Comparison of ENCODE assay signal across 8 cellular contexts in genomic region chr6:43020847-43021246, GRCh38. TPM values are rescaled to one million over a fixed set of nuclear protein-coding genes. Genes with fewer than 3 reads are reported as not detected.
DNase-seq lines count a peak whose midpoint lies in the region; ATAC-seq and TF ChIP-seq lines count a peak whose summit lies in the region.

No MANE protein-coding gene starts in this region.

- peak; percentile 6 for ATAC-seq in activated CD8-positive, alpha-beta T cell treated with anti-CD3 and anti-CD28 coated beads for 36 hours

- H3K4me3 ChIP-seq in iPS-18a (ENCODE audit: low read length): peak overlapping the region; percentile 97
- peak overlapping the region; percentile 88 to 99 (median 94) for H3K4me3 ChIP-seq in stomach

- H3K4me1 Mint-ChIP-seq in activated CD4-positive, alpha-beta T cell treated with anti-CD3 and anti-CD28 coated beads, Interleukin-2, amount 10 ng/mL, durations not matched to agents 24 days and 14 days: peaks cover 35% of the 10 kb centered on the region
- peaks cover 38% of the 10 kb centered on the region for H3K4me1 Mint-ChIP-seq in activated CD8-positive, alpha-beta T cell treated with anti-CD3 and anti-CD28 coated beads for 36 hours (ENCODE audit: low read depth)

- H3K27ac ChIP-seq in iPS-18a (ENCODE audit: low read length): peak overlapping the region; percentile 50
- peak overlapping the region; percentile 79 to 97 (median 86) for H3K27ac ChIP-seq in stomach

- peaks cover 35% of the 10 kb centered on the region for H3K36me3 ChIP-seq in iPS-18a (ENCODE audit: control insufficient read depth, low read depth, low read length)
- peaks cover 37 to 74% (median 53%) of the 10 kb centered on the region in 4 donors for H3K36me3 ChIP-seq in stomach

- H3K27me3 ChIP-seq in iPS-18a (ENCODE audit: control insufficient read depth, insufficient read depth, low read length): no peaks in the 10 kb centered on the region
- no peaks in the 10 kb centered on the region for H3K27me3 ChIP-seq in stomach

- TF ChIP-seq CTCF in activated CD8-positive, alpha-beta T cell treated with anti-CD3 and anti-CD28 coated beads for 36 hours (IDR thresholded peaks at IDR 0.05): no peak
- no peak for TF ChIP-seq CTCF in stomach (IDR thresholded peaks at IDR 0.05)

- H3K9me3 Mint-ChIP-seq in activated CD4-positive, alpha-beta T cell treated with anti-CD3 and anti-CD28 coated beads, Interleukin-2, amount 10 ng/mL, durations not matched to agents 24 days and 14 days: no peaks in the 10 kb centered on the region
- H3K9me3 Mint-ChIP-seq in activated CD8-positive, alpha-beta T cell treated with anti-CD3 and anti-CD28 coated beads for 36 hours: no peaks in the 10 kb centered on the region

- H3K9ac ChIP-seq in iPS-18a (ENCODE audit: low read length): peak overlapping the region; percentile 70

- no peak for DNase-seq in activated CD4-positive, alpha-beta T cell treated with anti-CD3 and anti-CD28 coated beads, Interleukin-2, amount 10 ng/mL, durations not matched to agents 24 days and 14 days
- DNase-seq in activated CD4-positive, alpha-beta T cell treated with anti-CD3 and anti-CD28 coated beads for 1 hour: no peak
- DNase-seq in activated CD8-positive, alpha-beta T cell treated with anti-CD3 and anti-CD28 coated beads for 36 hours: no peak
- no peak for DNase-seq in stomach
- no peak for DNase-seq in epidermal melanocyte (ENCODE audit: insufficient read length, low spot score)
- no peak for DNase-seq in midbrain (lab: John Stamatoyannopoulos, UW)
- no peak for DNase-seq in stimulated activated naive CD4-positive, alpha-beta T cell (lab: John Stamatoyannopoulos, UW)

- no peak for TF ChIP-seq POLR2A in stomach (IDR thresholded peaks at IDR 0.05)

- intact Hi-C loops in activated CD4-positive, alpha-beta T cell treated with anti-CD3 and anti-CD28 coated beads, Interleukin-2, amount 10 ng/mL, durations not matched to agents 24 days and 14 days (cut with micrococcal nuclease): loop anchor here (1.0 kb wide), 1 partner anchor 32 kb away; the partner anchor contains the start of gene CUL7
- intact Hi-C loops in activated CD8-positive, alpha-beta T cell treated with anti-CD3 and anti-CD28 coated beads for 36 hours (cut with micrococcal nuclease): no loop called here
- intact Hi-C loops in stomach (cut with DNase I; ENCODE audit: low total_unique reads): no loop called here

- no peak overlapping the region for H3K27ac Mint-ChIP-seq in activated CD4-positive, alpha-beta T cell treated with anti-CD3 and anti-CD28 coated beads, Interleukin-2, amount 10 ng/mL, durations not matched to agents 24 days and 14 days
- peak overlapping the region; percentile 83 for H3K27ac Mint-ChIP-seq in activated CD8-positive, alpha-beta T cell treated with anti-CD3 and anti-CD28 coated beads for 36 hours

- H3K4me3 Mint-ChIP-seq in activated CD4-positive, alpha-beta T cell treated with anti-CD3 and anti-CD28 coated beads, Interleukin-2, amount 10 ng/mL, durations not matched to agents 24 days and 14 days: peak overlapping the region; percentile 94
- peak overlapping the region; percentile 85 for H3K4me3 Mint-ChIP-seq in activated CD8-positive, alpha-beta T cell treated with anti-CD3 and anti-CD28 coated beads for 36 hours

- 39 to 58% (median 51%) methylated on average over 5 of the region's 5 CpGs for WGBS in stomach, 5 donors

- H3K9me3 ChIP-seq in iPS-18a (ENCODE audit: control insufficient read depth, low read depth, low read length): no peaks in the 10 kb centered on the region
- H3K9me3 ChIP-seq in stomach: no peaks in the 10 kb centered on the region

- no peaks in the 10 kb centered on the region for H3K27me3 Mint-ChIP-seq in activated CD4-positive, alpha-beta T cell treated with anti-CD3 and anti-CD28 coated beads, Interleukin-2, amount 10 ng/mL, durations not matched to agents 24 days and 14 days
- no peaks in the 10 kb centered on the region for H3K27me3 Mint-ChIP-seq in activated CD8-positive, alpha-beta T cell treated with anti-CD3 and anti-CD28 coated beads for 36 hours

- POLR2A ChIA-PET in activated CD8-positive, alpha-beta T cell treated with anti-CD3 and anti-CD28 coated beads for 36 hours (lab: Charles Lee): interaction anchor here (0.6 to 2.8 kb wide), 10 partner anchors 8 to 122 kb away, joined by 3 to 9 read pairs (median 6); partner anchors contain the start of genes CNPY3, CUL7, PEX6 and PPP2R5D

- H3K36me3 Mint-ChIP-seq in activated CD4-positive, alpha-beta T cell treated with anti-CD3 and anti-CD28 coated beads, Interleukin-2, amount 10 ng/mL, durations not matched to agents 24 days and 14 days (ENCODE audit: low read depth): peaks cover 42% of the 10 kb centered on the region
- peaks cover 43% of the 10 kb centered on the region for H3K36me3 Mint-ChIP-seq in activated CD8-positive, alpha-beta T cell treated with anti-CD3 and anti-CD28 coated beads for 36 hours (ENCODE audit: low read depth)

- CTCF ChIA-PET in activated CD8-positive, alpha-beta T cell treated with anti-CD3 and anti-CD28 coated beads for 36 hours (lab: Charles Lee): interaction anchor here (0.8 to 2.7 kb wide), 11 partner anchors 12 to 208 kb away, joined by 3 to 12 read pairs (median 4); partner anchors contain the start of genes CUL7 and DNPH1

- H3K4me1 ChIP-seq in iPS-18a (ENCODE audit: control insufficient read depth, low read depth, low read length) (no peaks in the 10 kb centered on the region), stomach (peaks cover 39 to 66% (median 47%) of the 10 kb centered on the region in 4 donors)

- TF ChIP-seq EP300 in stomach (IDR thresholded peaks at IDR 0.05): no peak

RNA-seq across cellular contexts. Expression of gene RRP36, which starts 0.6 kb away (rescaled TPM):
- total RNA-seq in activated CD4-positive, alpha-beta T cell treated with anti-CD3 and anti-CD28 coated beads, Interleukin-2, amount 10 ng/mL, durations not matched to agents 24 days and 14 days: 79.9 and 83.4 TPM in 2 replicates
- 10 to 100 TPM; 47.9 to 48.0 TPM for total RNA-seq in activated CD8-positive, alpha-beta T cell treated with anti-CD3 and anti-CD28 coated beads for 36 hours
- 10 to 100 TPM in 4 of 5 donors, 1 to 10 TPM in 1; 3.5 to 61.1 (median 37.1) TPM for total RNA-seq in stomach
- 10 to 100 TPM; 27.8 to 47.7 (median 39.6) TPM for polyA plus RNA-seq in stomach

RNA-seq across cellular contexts. Expression of gene KLHDC3, which starts 6.8 kb away (rescaled TPM):
- 73.8 and 77.5 TPM in 2 replicates for total RNA-seq in activated CD4-positive, alpha-beta T cell treated with anti-CD3 and anti-CD28 coated beads, Interleukin-2, amount 10 ng/mL, durations not matched to agents 24 days and 14 days
- total RNA-seq in activated CD8-positive, alpha-beta T cell treated with anti-CD3 and anti-CD28 coated beads for 36 hours: 10 to 100 TPM; 58.6 to 64.0 TPM
- total RNA-seq in stomach: 10 to 100 TPM; 40.0 to 88.5 (median 66.5) TPM
- 10 to 100 TPM; 57.7 to 85.0 (median 84.2) TPM for polyA plus RNA-seq in stomach

RNA-seq across cellular contexts. Expression of gene MEA1, which starts 7.1 kb away (rescaled TPM):
- 93.5 and 94.3 TPM in 2 replicates for total RNA-seq in activated CD4-positive, alpha-beta T cell treated with anti-CD3 and anti-CD28 coated beads, Interleukin-2, amount 10 ng/mL, durations not matched to agents 24 days and 14 days
- 10 to 100 TPM; 84.8 to 92.3 TPM for total RNA-seq in activated CD8-positive, alpha-beta T cell treated with anti-CD3 and anti-CD28 coated beads for 36 hours
- total RNA-seq in stomach: 10 to 100 TPM in 4 of 5 donors, 1 to 10 TPM in 1; 3.6 to 61.3 (median 27.7) TPM
- 100 to 1,000 TPM in 2 of 3 donors, 10 to 100 TPM in 1; 95.2 to 118 (median 102) TPM for polyA plus RNA-seq in stomach

RNA-seq across cellular contexts. Expression of gene CUL7, which starts 32.8 kb away (rescaled TPM):
- 22.6 and 24.7 TPM in 2 replicates for total RNA-seq in activated CD4-positive, alpha-beta T cell treated with anti-CD3 and anti-CD28 coated beads, Interleukin-2, amount 10 ng/mL, durations not matched to agents 24 days and 14 days
- total RNA-seq in activated CD8-positive, alpha-beta T cell treated with anti-CD3 and anti-CD28 coated beads for 36 hours: 10 to 100 TPM; 13.9 TPM
- total RNA-seq in stomach: 10 to 100 TPM in 4 of 5 donors, 1 to 10 TPM in 1; 9.9 to 26.1 (median 14.1) TPM
- 1 to 10 TPM; 4.4 to 5.9 (median 4.7) TPM for polyA plus RNA-seq in stomach

RNA-seq across cellular contexts. Expression of gene PPP2R5D, which starts 36.5 kb away (rescaled TPM):
- total RNA-seq in activated CD4-positive, alpha-beta T cell treated with anti-CD3 and anti-CD28 coated beads, Interleukin-2, amount 10 ng/mL, durations not matched to agents 24 days and 14 days: 54.2 and 54.6 TPM in 2 replicates
- total RNA-seq in activated CD8-positive, alpha-beta T cell treated with anti-CD3 and anti-CD28 coated beads for 36 hours: 10 to 100 TPM; 41.6 to 47.5 TPM
- 100 to 1,000 TPM in 1 of 5 donors, 10 to 100 TPM in 4; 19.6 to 517 (median 40.6) TPM for total RNA-seq in stomach
- 10 to 100 TPM; 21.0 to 23.7 (median 21.5) TPM for polyA plus RNA-seq in stomach
